In genomic region chr1:78053498-78053897, GRCh38 we compare ENCODE assay signal across 1 cellular context.
A peak's percentile ranks its signal among the peaks of the same experiment; 100 is the strongest.
TF ChIP-seq lines count a peak whose summit lies in the region.

No MANE protein-coding gene starts in this region.

TF ChIP-seq in HEK293, 187 proteins besides CTCF, POLR2A, EP300 and RAD21 (continued from another document):
- TF ChIP-seq ZNF362 (tag by site-specific recombination; IDR thresholded peaks at IDR 0.05), result peak; percentile 60; the same call in 1 of the 2 replicates
